Comparison of ENCODE assay signal across 16 cellular contexts in the genomic region with DNA sequence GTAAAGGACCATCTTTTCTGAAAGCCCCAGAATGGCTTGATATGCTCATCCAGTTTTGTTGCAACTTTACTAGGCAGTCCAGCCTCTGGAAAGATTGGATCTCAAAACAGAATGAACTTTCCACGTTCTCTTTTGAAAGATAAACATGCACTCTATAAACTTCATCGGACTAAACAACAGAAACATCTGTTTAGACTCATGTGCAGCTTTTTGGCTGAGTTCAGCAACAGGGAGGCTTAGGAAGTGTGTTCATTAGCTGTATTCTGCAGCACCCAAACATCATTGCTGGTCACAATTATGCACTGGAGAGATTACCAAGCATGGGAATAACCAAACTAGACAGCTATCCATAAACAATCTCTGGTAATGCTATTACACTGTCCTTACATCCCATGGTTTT.
"Had no signal": no experiment of that assay in that cellular context is flagged by ENCODE, and none has a peak within 500 bp of the region (broad histone marks: within the 10 kb centered on the region; RNA-seq: fewer than 3 reads in every experiment).

No MANE protein-coding gene starts in this region.

- H3K27me3 ChIP-seq: ovary, tibial nerve had no signal

- H3K4me1 Mint-ChIP-seq: activated T-helper 17 cell treated with anti-CD3 and anti-CD28 coated beads, Interleukin-2, amount 50 U/mL, for 72 hours; stimulated activated naive B cell treated with anti-CD40 and anti-IgM and Interleukin-4, amounts not matched to agents 10 μg/mL and 1 μg/mL and 100 μg/mL, for 72 hours; T-cell had no signal

- H3K27ac ChIP-seq: dorsolateral prefrontal cortex, lower lobe of right lung, ovary, tibial nerve had no signal

- H3K36me3 Mint-ChIP-seq: naive thymus-derived CD4-positive, alpha-beta T cell; stimulated activated naive B cell treated with anti-CD40 and anti-IgM and Interleukin-4, amounts not matched to agents 10 μg/mL and 1 μg/mL and 100 μg/mL, for 72 hours; T-cell had no signal

- H3K27me3 Mint-ChIP-seq: activated T-helper 17 cell treated with anti-CD3 and anti-CD28 coated beads, Interleukin-2, amount 50 U/mL, for 72 hours; naive thymus-derived CD4-positive, alpha-beta T cell; T-cell had no signal

- H3K4me3 ChIP-seq: dorsolateral prefrontal cortex, lower lobe of right lung, ovary, tibial nerve had no signal

- H3K4me1 ChIP-seq: lower lobe of right lung had no signal

- H3K27ac Mint-ChIP-seq: activated naive CD4-positive, alpha-beta T cell treated with anti-CD3 and anti-CD28 coated beads for 36 hours; activated T-helper 17 cell treated with anti-CD3 and anti-CD28 coated beads, Interleukin-2, amount 50 U/mL, for 72 hours; endodermal cell; naive thymus-derived CD4-positive, alpha-beta T cell; stimulated activated naive B cell treated with anti-CD40 and anti-IgM and Interleukin-4, amounts not matched to agents 10 μg/mL and 1 μg/mL and 100 μg/mL, for 72 hours; T-cell had no signal

- H3K4me3 Mint-ChIP-seq: activated naive CD4-positive, alpha-beta T cell treated with anti-CD3 and anti-CD28 coated beads for 36 hours; activated T-helper 17 cell treated with anti-CD3 and anti-CD28 coated beads, Interleukin-2, amount 50 U/mL, for 72 hours; endodermal cell; naive thymus-derived CD4-positive, alpha-beta T cell; stimulated activated naive B cell treated with anti-CD40 and anti-IgM and Interleukin-4, amounts not matched to agents 10 μg/mL and 1 μg/mL and 100 μg/mL, for 72 hours; T-cell had no signal

- H3K36me3 ChIP-seq: lower lobe of right lung, ovary, tibial nerve had no signal

- H3K9me3 ChIP-seq: lower lobe of right lung, ovary, tibial nerve had no signal

- DNase-seq: activated naive CD4-positive, alpha-beta T cell treated with anti-CD3 and anti-CD28 coated beads for 36 hours; dorsolateral prefrontal cortex; endodermal cell; erythroblast; glutamatergic neuron; lower lobe of right lung; naive thymus-derived CD4-positive, alpha-beta T cell; ovary; stimulated activated CD4-positive, alpha-beta T cell treated with anti-CD3 and anti-CD28 coated beads, Interleukin-15, amount 100 ng/mL, for 24 hours; stimulated activated CD4-positive, alpha-beta T cell treated with anti-CD3 and anti-CD28 coated beads, Interleukin-4, amount 100 ng/mL, for 1 hour; stimulated activated naive B cell treated with anti-CD40 and anti-IgM and Interleukin-4, amounts not matched to agents 10 μg/mL and 1 μg/mL and 100 μg/mL, for 72 hours; substantia nigra; T-cell; T-helper 9 cell had no signal

- H3K9me3 Mint-ChIP-seq: activated naive CD4-positive, alpha-beta T cell treated with anti-CD3 and anti-CD28 coated beads for 36 hours; endodermal cell had no signal
